ENCODE assay signal across 29 cellular contexts in genomic region chr6:168078943-168079405, GRCh38. TPM values are rescaled to one million over a fixed set of nuclear protein-coding genes. Genes with fewer than 3 reads are reported as not detected.
DNase-seq lines count a peak whose midpoint lies in the region; ATAC-seq and TF ChIP-seq lines count a peak whose summit lies in the region.
"Had no signal": no experiment of that assay in that cellular context is flagged by ENCODE, and none has a peak within 500 bp of the region (broad histone marks: within the 10 kb centered on the region; RNA-seq: fewer than 3 reads in every experiment).

TSS of gene FRMD1 (minus strand) at chr6:168079212. CDS start at chr6:168079094, 118 bp downstream.

- TF ChIP-seq POLR2A in transverse colon (IDR thresholded peaks at IDR 0.05) = peak; percentile 44

- ATAC-seq in heart right ventricle (peak in 7 of 8 donors; percentile 21 to 70 (median 50)), psoas muscle (peak; percentile 24 to 68 (median 61)), T-cell (replicated peaks in 1 of 4) (no peak)
- ATAC-seq: activated CD8-positive, alpha-beta T cell treated with anti-CD3 and anti-CD28 coated beads for 36 hours; activated naive CD4-positive, alpha-beta T cell treated with anti-CD3 and anti-CD28 coated beads, Interleukin-2, amount 50 U/mL, for 72 hours; foreskin keratinocyte; left lung; stimulated activated naive CD8-positive, alpha-beta T cell treated with anti-CD3 and anti-CD28 coated beads, Interleukin-15, Interleukin-2, amounts not matched to agents 100 U/mL and 50 U/mL, for 24 hours; T-helper 17 cell had no signal

- H3K27ac Mint-ChIP-seq in T-cell = no peak within 1 kb of the TSS
- H3K27ac Mint-ChIP-seq: activated CD8-positive, alpha-beta T cell treated with anti-CD3 and anti-CD28 coated beads for 36 hours; activated naive CD4-positive, alpha-beta T cell treated with anti-CD3 and anti-CD28 coated beads, Interleukin-2, amount 50 U/mL, for 72 hours; activated T-helper 2 cell treated with anti-CD3 and anti-CD28 coated beads, Interferon-gamma antibody, Interleukin-2, Interleukin-4, amounts not matched to agents 10 μg/mL and 5 μg/mL and 100 μg/mL, durations not matched to agents 14 hours and 24 hours and 36 hours; natural killer cell treated with Interleukin-12 subunit alpha and Interleukin-12 subunit beta and Interleukin-15 and Interleukin-18, amount 100 ng/mL, for 72 hours; T-helper 17 cell had no signal

- 80 to 84% methylated on average over 21 of the region's 21 CpGs for WGBS in heart right ventricle, 2 donors
- 42 to 56% (median 54%) methylated on average over 21 of the region's 21 CpGs for WGBS in psoas muscle, 3 donors
- WGBS in transverse colon (ENCODE audit: low coverage in 1 of 2), 2 donors = 62% methylated on average over 21 of the region's 21 CpGs; no CpG with 5 or more reads in 1 of the 2 donors

- POLR2A ChIA-PET in T-cell (lab: Charles Lee) = no interaction called here

- H3K27me3 ChIP-seq in heart right ventricle = no peaks in the 10 kb centered on the region
- no peaks in the 10 kb centered on the region for H3K27me3 ChIP-seq in left ventricle myocardium inferior (ENCODE audit: low read depth)
- H3K27me3 ChIP-seq in psoas muscle (ENCODE audit: insufficient read depth in 3 of 3, low read length in 2 of 3) = no peaks in the 10 kb centered on the region
- H3K27me3 ChIP-seq in transverse colon = no peaks in the 10 kb centered on the region
- H3K27me3 ChIP-seq: breast epithelium, foreskin keratinocyte, heart left ventricle, left lung, pancreas had no signal

- H3K36me3 Mint-ChIP-seq in T-cell = no peaks in the 10 kb centered on the region
- H3K36me3 Mint-ChIP-seq: activated naive CD4-positive, alpha-beta T cell treated with anti-CD3 and anti-CD28 coated beads, Interleukin-2, amount 50 U/mL, for 72 hours; natural killer cell treated with Interleukin-12 subunit alpha and Interleukin-12 subunit beta and Interleukin-15 and Interleukin-18, amount 100 ng/mL, for 72 hours had no signal

- CTCF ChIA-PET in T-cell (lab: Charles Lee) = no interaction called here

- peaks cover 0 to 12% (median 6%) of the 10 kb centered on the region in 9 donors for H3K4me1 ChIP-seq in heart right ventricle
- H3K4me1 ChIP-seq in left ventricle myocardium inferior = peaks cover 11% of the 10 kb centered on the region
- H3K4me1 ChIP-seq in psoas muscle = peaks cover 8% of the 10 kb centered on the region
- peaks cover 6 to 33% (median 19%) of the 10 kb centered on the region in 4 donors for H3K4me1 ChIP-seq in transverse colon
- H3K4me1 ChIP-seq: breast epithelium, foreskin keratinocyte, left lung, pancreas had no signal

- in situ Hi-C loops in transverse colon (cut with MboI; ENCODE audit: low pct_ligation_motif_present in 1 of 4, low pct_unique_long_range_greater_than_20kb in 1 of 4, low sequenced_read_pairs in 3 of 4) = no loop called here

- H3K27ac ChIP-seq in heart right ventricle (no peak within 1 kb of the TSS), left ventricle myocardium inferior (replicated peaks) (no peak within 1 kb of the TSS), psoas muscle (no peak within 1 kb of the TSS), transverse colon (peak within 1 kb of the TSS; percentile 70 to 82 (median 78))
- H3K27ac ChIP-seq: breast epithelium, esophagus muscularis mucosa, foreskin keratinocyte, heart left ventricle, left lung, pancreas, SK-N-MC had no signal

- intact Hi-C loops in heart right ventricle (cut with DNase I) = no loop called here
- intact Hi-C loops in left ventricle myocardium inferior (cut with micrococcal nuclease) = no loop called here
- intact Hi-C loops in psoas muscle (cut with DNase I) = no loop called here
- intact Hi-C loops in transverse colon (cut with DNase I; ENCODE audit: low total_unique reads) = no loop called here

- H3K4me1 Mint-ChIP-seq in T-cell = no peaks in the 10 kb centered on the region

- no peaks in the 10 kb centered on the region for H3K27me3 Mint-ChIP-seq in T-cell
- H3K27me3 Mint-ChIP-seq: activated CD8-positive, alpha-beta T cell treated with anti-CD3 and anti-CD28 coated beads for 36 hours had no signal

- H3K36me3 ChIP-seq in heart right ventricle = no peaks in the 10 kb centered on the region
- H3K36me3 ChIP-seq in left ventricle myocardium inferior = no peaks in the 10 kb centered on the region
- no peaks in the 10 kb centered on the region for H3K36me3 ChIP-seq in psoas muscle (ENCODE audit: insufficient read depth in 1 of 2, low read depth in 1 of 2)
- H3K36me3 ChIP-seq in transverse colon = no peaks in the 10 kb centered on the region
- H3K36me3 ChIP-seq: breast epithelium, esophagus muscularis mucosa, heart left ventricle, left lung, pancreas had no signal

- H3K9me3 Mint-ChIP-seq in T-cell = peaks cover 0 to 6% (median 0%) of the 10 kb centered on the region in 3 donors
- H3K9me3 Mint-ChIP-seq: activated CD8-positive, alpha-beta T cell treated with anti-CD3 and anti-CD28 coated beads for 36 hours; activated naive CD4-positive, alpha-beta T cell treated with anti-CD3 and anti-CD28 coated beads, Interleukin-2, amount 50 U/mL, for 72 hours; activated T-helper 2 cell treated with anti-CD3 and anti-CD28 coated beads, Interferon-gamma antibody, Interleukin-2, Interleukin-4, amounts not matched to agents 10 μg/mL and 5 μg/mL and 100 μg/mL, durations not matched to agents 14 hours and 24 hours and 36 hours; natural killer cell treated with Interleukin-12 subunit alpha and Interleukin-12 subunit beta and Interleukin-15 and Interleukin-18, amount 100 ng/mL, for 72 hours had no signal

- TF ChIP-seq CTCF in heart right ventricle (IDR thresholded peaks at IDR 0.05) (no peak), left ventricle myocardium inferior (IDR thresholded peaks at IDR 0.05; ENCODE audit: borderline replicate concordance) (no peak), psoas muscle (IDR thresholded peaks at IDR 0.05) (no peak), transverse colon (IDR thresholded peaks at IDR 0.05) (no peak)

- H3K4me3 ChIP-seq in heart right ventricle (no peak within 1 kb of the TSS), left ventricle myocardium inferior (no peak within 1 kb of the TSS), psoas muscle (peak within 1 kb of the TSS; percentile 28), transverse colon (peak within 1 kb of the TSS in 3 of 4 donors; percentile 8 to 40 (median 31))
- H3K4me3 ChIP-seq: breast epithelium, esophagus muscularis mucosa, heart left ventricle, left lung, pancreas, SK-N-MC had no signal

- no peak for TF ChIP-seq EP300 in transverse colon (IDR thresholded peaks at IDR 0.05; ENCODE audit: low read depth)

- DNase-seq in heart right ventricle (no peak), left ventricle myocardium inferior (no peak), left kidney (ENCODE audit: low read depth, low spot score) (peak; percentile 68), psoas muscle (no peak), transverse colon (peak; percentile 88), activated T-cell treated with anti-CD3 and anti-CD28 coated beads for 4 hours (no peak), T-cell (no peak), hepatic stellate cell (ENCODE audit: low spot score) (no peak)
- DNase-seq: activated CD4-positive, CD25-positive, alpha-beta regulatory T cell treated with anti-CD3 and anti-CD28 coated beads, Interleukin-2, amount 50 U/mL, for 72 hours; activated CD8-positive, alpha-beta T cell treated with anti-CD3 and anti-CD28 coated beads for 36 hours; DMS153; foreskin keratinocyte; GOT3; heart left ventricle; left lung; NCI-H1092 treated with DMSO at 0.1 percent for 48 hours; NCI-H1930; NCI-H345; NCI-H774; pancreas; RPMI8226; stimulated activated naive CD8-positive, alpha-beta T cell treated with anti-CD3 and anti-CD28 coated beads, Interleukin-15, Interleukin-2, amounts not matched to agents 100 U/mL and 50 U/mL, for 24 hours; T-helper 17 cell had no signal

- H3K4me3 Mint-ChIP-seq in T-cell = no peak within 1 kb of the TSS
- H3K4me3 Mint-ChIP-seq: activated CD8-positive, alpha-beta T cell treated with anti-CD3 and anti-CD28 coated beads for 36 hours; natural killer cell treated with Interleukin-12 subunit alpha and Interleukin-12 subunit beta and Interleukin-15 and Interleukin-18, amount 100 ng/mL, for 72 hours; T-helper 17 cell had no signal

- H3K9me3 ChIP-seq in heart right ventricle (no peaks in the 10 kb centered on the region), left ventricle myocardium inferior (replicated peaks) (no peaks in the 10 kb centered on the region), psoas muscle (no peaks in the 10 kb centered on the region), transverse colon (no peaks in the 10 kb centered on the region)
- H3K9me3 ChIP-seq: breast epithelium, esophagus muscularis mucosa, heart left ventricle, left lung, pancreas had no signal

RNA-seq across cellular contexts. Expression of gene FRMD1, which starts in this region (rescaled TPM):
- total RNA-seq in heart right ventricle (1 to 10 TPM in 1 of 10 donors, under 1 TPM in 5, not detected in 4; 0.15 to 1.3 (median 0.24) TPM), left ventricle myocardium inferior (0.16 TPM), psoas muscle (1 to 10 TPM in 1 of 4 donors, under 1 TPM in 3; 0.17 to 2.9 (median 0.29) TPM), transverse colon (10 to 100 TPM; 35.4 to 86.4 (median 47.7) TPM), T-cell (not detected)
- polyA plus RNA-seq in heart right ventricle (under 1 TPM; 0.12 to 0.22 TPM), psoas muscle (under 1 TPM; 0.01 to 0.77 (median 0.14) TPM)
- total RNA-seq: activated CD8-positive, alpha-beta T cell treated with anti-CD3 and anti-CD28 coated beads for 36 hours; activated naive CD4-positive, alpha-beta T cell treated with anti-CD3 and anti-CD28 coated beads, Interleukin-2, amount 50 U/mL, for 72 hours; activated T-helper 2 cell treated with anti-CD3 and anti-CD28 coated beads, Interferon-gamma antibody, Interleukin-2, Interleukin-4, amounts not matched to agents 10 μg/mL and 5 μg/mL and 100 μg/mL, durations not matched to agents 14 hours and 24 hours and 36 hours; foreskin keratinocyte; left lung; natural killer cell treated with Interleukin-12 subunit alpha and Interleukin-12 subunit beta and Interleukin-15 and Interleukin-18, amount 100 ng/mL, for 72 hours; pancreas; T-helper 17 cell had no signal
- polyA plus RNA-seq: foreskin keratinocyte had no signal

Comparison
In these comparisons a context has a peak if more than half of its experiments do, and no peak if none do; other contexts are left out.
1. RNA of gene FRMD1 (total RNA-seq): 35.4 to 86.4 TPM in transverse colon; 0.17 to 2.9 TPM in psoas muscle, 0.15 to 1.3 TPM in heart right ventricle, 0.16 TPM in left ventricle myocardium inferior (single experiment) and not detected in T-cell; every median in the first group is over 4 times any median in the second.
2. ATAC-seq: peak in heart right ventricle (7 of 8) and psoas muscle (4 of 4); none in T-cell (0 of 4).
3. DNase-seq: peak in left kidney (single experiment) and transverse colon (single experiment); none in heart right ventricle (0 of 2), left ventricle myocardium inferior (single experiment), psoas muscle (0 of 2), activated T-cell treated with anti-CD3 and anti-CD28 coated beads for 4 hours (single experiment), T-cell (0 of 34) and hepatic stellate cell (single experiment).
4. H3K27ac ChIP-seq: peak in transverse colon (4 of 4); none in heart right ventricle (0 of 10), left ventricle myocardium inferior (single experiment) and psoas muscle (single experiment).
5. H3K4me3 ChIP-seq: peak in psoas muscle (single experiment) and transverse colon (3 of 4); none in heart right ventricle (0 of 10) and left ventricle myocardium inferior (single experiment).